In the genomic region with DNA sequence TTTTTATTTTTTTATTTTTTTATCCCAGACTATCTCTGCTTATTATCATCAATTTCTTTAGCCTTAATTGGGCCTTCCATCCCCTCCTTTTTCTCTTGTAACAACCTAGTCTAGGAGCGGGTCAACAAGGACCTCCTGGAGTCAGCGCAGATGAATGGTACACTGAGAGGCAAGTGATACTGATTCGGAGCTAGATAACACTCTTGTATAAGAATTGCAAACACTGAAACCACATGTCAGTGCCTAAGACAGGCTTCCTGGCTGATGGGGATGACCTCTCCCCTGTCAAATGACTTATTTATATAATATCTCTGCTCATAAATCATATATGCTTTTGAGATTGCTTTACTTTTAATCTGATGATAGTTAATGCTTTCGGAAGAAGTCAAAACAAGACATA, we compare ENCODE assay signal across 10 cellular contexts. TPM values are rescaled to one million over a fixed set of nuclear protein-coding genes. Genes with fewer than 3 reads are reported as not detected.
DNase-seq lines count a peak whose midpoint lies in the region; ATAC-seq and TF ChIP-seq lines count a peak whose summit lies in the region.
"Had no signal": no experiment of that assay in that cellular context is flagged by ENCODE, and none has a peak within 500 bp of the region (broad histone marks: within the 10 kb centered on the region; RNA-seq: fewer than 3 reads in every experiment).

No MANE protein-coding gene starts in this region.

- intact Hi-C loops in A673 (cut with micrococcal nuclease; ENCODE audit: unreplicated experiment), result no loop called here

- no peak overlapping the region for H3K4me3 ChIP-seq in A673 (ENCODE audit: low read depth, low read length, poor library complexity, severe bottlenecking)
- H3K4me3 ChIP-seq: Peyer's patch had no signal

- H3K27me3 ChIP-seq in A673 (replicated peaks; ENCODE audit: insufficient read depth, low read depth, low read length, poor library complexity), result no peaks in the 10 kb centered on the region
- H3K27me3 ChIP-seq: Peyer's patch had no signal

- no peaks in the 10 kb centered on the region for H3K9me3 Mint-ChIP-seq in activated naive CD4-positive, alpha-beta T cell treated with anti-CD3 and anti-CD28 coated beads, Interleukin-2, amount 10 ng/mL, durations not matched to agents 7 days and 5 days
- H3K9me3 Mint-ChIP-seq in stimulated activated naive CD8-positive, alpha-beta T cell treated with anti-CD3 and anti-CD28 coated beads, Interleukin-15, Interleukin-2, amounts not matched to agents 100 ng/mL and 50 ng/mL, for 24 hours, result peaks cover 3% of the 10 kb centered on the region

- no peaks in the 10 kb centered on the region for H3K36me3 ChIP-seq in A673 (ENCODE audit: insufficient read depth, low read length, poor library complexity, severe bottlenecking)
- H3K36me3 ChIP-seq: Peyer's patch had no signal

- H3K36me3 Mint-ChIP-seq in activated naive CD4-positive, alpha-beta T cell treated with anti-CD3 and anti-CD28 coated beads, Interleukin-2, amount 10 ng/mL, durations not matched to agents 7 days and 5 days, result peaks cover 41% of the 10 kb centered on the region
- H3K36me3 Mint-ChIP-seq in stimulated activated naive CD8-positive, alpha-beta T cell treated with anti-CD3 and anti-CD28 coated beads, Interleukin-15, Interleukin-2, amounts not matched to agents 100 ng/mL and 50 ng/mL, for 24 hours (ENCODE audit: low read depth), result peaks cover 36% of the 10 kb centered on the region

- no peaks in the 10 kb centered on the region for H3K27me3 Mint-ChIP-seq in activated naive CD4-positive, alpha-beta T cell treated with anti-CD3 and anti-CD28 coated beads, Interleukin-2, amount 10 ng/mL, durations not matched to agents 7 days and 5 days
- H3K27me3 Mint-ChIP-seq in stimulated activated naive CD8-positive, alpha-beta T cell treated with anti-CD3 and anti-CD28 coated beads, Interleukin-15, Interleukin-2, amounts not matched to agents 100 ng/mL and 50 ng/mL, for 24 hours, result no peaks in the 10 kb centered on the region

- DNase-seq in activated naive CD4-positive, alpha-beta T cell treated with anti-CD3 and anti-CD28 coated beads, Interleukin-2, amount 10 ng/mL, durations not matched to agents 7 days and 5 days, result no peak
- no peak for DNase-seq in activated naive CD4-positive, alpha-beta T cell treated with Interleukin-2 at 50 U/mL for 16 hours
- peak; percentile 17 for DNase-seq in effector CD4-positive, alpha-beta T cell
- DNase-seq in A673 (ENCODE audit: low spot score), result no peak
- DNase-seq: H9 had no signal

- peaks cover 2% of the 10 kb centered on the region for H3K9me3 ChIP-seq in A673 (ENCODE audit: low read depth, low read length, poor library complexity, severe bottlenecking)
- H3K9me3 ChIP-seq: Peyer's patch had no signal

- no peak overlapping the region for H3K27ac ChIP-seq in A673 (ENCODE audit: low read depth, low read length, poor library complexity, severe bottlenecking)
- H3K27ac ChIP-seq: Peyer's patch had no signal

- POLR2A ChIA-PET in A673 (lab: Charles Lee; ENCODE audit: low non-redundant PET), result no interaction called here

- H3K4me1 Mint-ChIP-seq in activated naive CD4-positive, alpha-beta T cell treated with anti-CD3 and anti-CD28 coated beads, Interleukin-2, amount 10 ng/mL, durations not matched to agents 7 days and 5 days, result peaks cover 41% of the 10 kb centered on the region
- H3K4me1 Mint-ChIP-seq in stimulated activated naive CD8-positive, alpha-beta T cell treated with anti-CD3 and anti-CD28 coated beads, Interleukin-15, Interleukin-2, amounts not matched to agents 100 ng/mL and 50 ng/mL, for 24 hours (ENCODE audit: low read depth), result peaks cover 56% of the 10 kb centered on the region

- H3K27ac Mint-ChIP-seq in activated naive CD4-positive, alpha-beta T cell treated with anti-CD3 and anti-CD28 coated beads, Interleukin-2, amount 10 ng/mL, durations not matched to agents 7 days and 5 days, result peak overlapping the region; percentile 82
- peak overlapping the region; percentile 84 for H3K27ac Mint-ChIP-seq in stimulated activated naive CD8-positive, alpha-beta T cell treated with anti-CD3 and anti-CD28 coated beads, Interleukin-15, Interleukin-2, amounts not matched to agents 100 ng/mL and 50 ng/mL, for 24 hours

- TF ChIP-seq CTCF in A673 (conservative IDR thresholded peaks at IDR 0.05; ENCODE audit: low read depth, low read length), result no peak

- no TSS peak for BruUV-seq in A673 (replicated peaks; lab: Mats Ljungman, UMichigan)

- peaks cover 23% of the 10 kb centered on the region for H3K4me1 ChIP-seq in A673 (ENCODE audit: insufficient read depth, low read length, poor library complexity, severe bottlenecking)
- H3K4me1 ChIP-seq: Peyer's patch had no signal

- CTCF ChIA-PET in activated naive CD4-positive, alpha-beta T cell treated with anti-CD3 and anti-CD28 coated beads, Interleukin-2, amount 10 ng/mL, durations not matched to agents 7 days and 5 days (lab: Charles Lee), result interaction anchor here (0.7 to 1.9 kb wide), 4 partner anchors 21 to 353 kb away, joined by 3 to 6 read pairs (median 4); no protein-coding TSS in a partner anchor
- CTCF ChIA-PET in A673 (lab: Charles Lee), result no interaction called here

- ATAC-seq in SK-N-SH treated with all-trans-retinoic acid at 6 μM for 48 hours (peak; percentile 57), GM21786 (IDR thresholded peaks at IDR 0.05; ENCODE audit: unreplicated experiment) (no peak), HG03521 (IDR thresholded peaks at IDR 0.05; ENCODE audit: unreplicated experiment) (no peak)

- H3K4me3 Mint-ChIP-seq in activated naive CD4-positive, alpha-beta T cell treated with anti-CD3 and anti-CD28 coated beads, Interleukin-2, amount 10 ng/mL, durations not matched to agents 7 days and 5 days, result no peak overlapping the region
- H3K4me3 Mint-ChIP-seq in stimulated activated naive CD8-positive, alpha-beta T cell treated with anti-CD3 and anti-CD28 coated beads, Interleukin-15, Interleukin-2, amounts not matched to agents 100 ng/mL and 50 ng/mL, for 24 hours, result peak overlapping the region; percentile 71
- H3K4me3 Mint-ChIP-seq: H9 had no signal

TF ChIP-seq in SK-N-SH treated with all-trans-retinoic acid at 6 μM for 48 hours, 23 proteins besides CTCF, POLR2A, EP300 and RAD21:
- TF ChIP-seq, protein P1, sequence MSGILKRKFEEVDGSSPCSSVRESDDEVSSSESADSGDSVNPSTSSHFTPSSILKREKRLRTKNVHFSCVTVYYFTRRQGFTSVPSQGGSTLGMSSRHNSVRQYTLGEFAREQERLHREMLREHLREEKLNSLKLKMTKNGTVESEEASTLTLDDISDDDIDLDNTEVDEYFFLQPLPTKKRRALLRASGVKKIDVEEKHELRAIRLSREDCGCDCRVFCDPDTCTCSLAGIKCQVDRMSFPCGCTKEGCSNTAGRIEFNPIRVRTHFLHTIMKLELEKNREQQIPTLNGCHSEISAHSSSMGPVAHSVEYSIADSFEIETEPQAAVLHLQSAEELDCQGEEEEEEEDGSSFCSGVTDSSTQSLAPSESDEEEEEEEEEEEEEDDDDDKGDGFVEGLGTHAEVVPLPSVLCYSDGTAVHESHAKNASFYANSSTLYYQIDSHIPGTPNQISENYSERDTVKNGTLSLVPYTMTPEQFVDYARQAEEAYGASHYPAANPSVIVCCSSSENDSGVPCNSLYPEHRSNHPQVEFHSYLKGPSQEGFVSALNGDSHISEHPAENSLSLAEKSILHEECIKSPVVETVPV (CRISPR knock-in tag; IDR thresholded peaks at IDR 0.05), result 0 out of 2 replicates have a peak, but pooled peaks have one; percentile 11
- TF ChIP-seq PPARA (CRISPR knock-in tag; IDR thresholded peaks at IDR 0.05; ENCODE audit: borderline replicate concordance), result no peak

RNA-seq across cellular contexts. Expression of a gene that starts 22.7 kb away (rescaled TPM):
- total RNA-seq in A673 (2021), result 13.8 and 14.0 TPM in 2 replicates
